Comparison of ENCODE assay signal across 16 cellular contexts in genomic region chr3:171825222-171825828, GRCh38. TPM values are rescaled to one million over a fixed set of nuclear protein-coding genes. Genes with fewer than 3 reads are reported as not detected.
A peak's percentile ranks its signal among the peaks of the same experiment; 100 is the strongest.
DNase-seq lines count a peak whose midpoint lies in the region; ATAC-seq, FAIRE-seq and TF ChIP-seq lines count a peak whose summit lies in the region.
"Had no signal": no experiment of that assay in that cellular context is flagged by ENCODE, and none has a peak within 500 bp of the region (broad histone marks: within the 10 kb centered on the region; RNA-seq: fewer than 3 reads in every experiment).

No MANE protein-coding gene starts in this region.

- H3K9me3 Mint-ChIP-seq in Calu3 (ENCODE audit: low read depth, unreplicated experiment) (peaks cover 3% of the 10 kb centered on the region), chondrocyte (ENCODE audit: low read depth) (no peaks in the 10 kb centered on the region)
- H3K9me3 Mint-ChIP-seq: stimulated activated naive CD8-positive, alpha-beta T cell treated with anti-CD3 and anti-CD28 coated beads, Interleukin-15, amount 100 ng/mL, for 72 hours had no signal

- H3K36me3 Mint-ChIP-seq in Calu3 (ENCODE audit: insufficient read depth, unreplicated experiment) = no peaks in the 10 kb centered on the region
- no peaks in the 10 kb centered on the region for H3K36me3 Mint-ChIP-seq in chondrocyte (ENCODE audit: low read depth)

- WGBS in adrenal gland, 4 donors = 71 to 75% (median 73%) methylated on average over 5 of the region's 5 CpGs

- H3K4me3 ChIP-seq in RWPE2 (ENCODE audit: severe bottlenecking) = no peak overlapping the region
- no peak overlapping the region for H3K4me3 ChIP-seq in fibroblast of the aortic adventitia (ENCODE audit: low read depth, low read length)
- H3K4me3 ChIP-seq in adrenal gland = no peak overlapping the region
- H3K4me3 ChIP-seq: cardiac muscle cell, SK-N-MC had no signal

- H3K9me3 ChIP-seq in RWPE2 (ENCODE audit: severe bottlenecking) = no peaks in the 10 kb centered on the region
- no peaks in the 10 kb centered on the region for H3K9me3 ChIP-seq in adrenal gland (replicated peaks in 1 of 3)

- no peaks in the 10 kb centered on the region for H3K27me3 ChIP-seq in RWPE2 (ENCODE audit: insufficient read depth, poor library complexity, severe bottlenecking)
- H3K27me3 ChIP-seq in adrenal gland = no peaks in the 10 kb centered on the region
- H3K27me3 ChIP-seq: cardiac muscle cell had no signal

- DNase-seq in Calu3 (no peak), RWPE2 (ENCODE audit: low spot score) (no peak), fibroblast of the aortic adventitia (ENCODE audit: low read depth) (peak; percentile 98), renal cortical epithelial cell (ENCODE audit: low read depth) (peak; percentile 81), ureter (ENCODE audit: low spot score) (no peak), chondrocyte (ENCODE audit: low spot score) (no peak), GM19239 (ENCODE audit: insufficient read length, low spot score) (no peak), adrenal gland (no peak)
- DNase-seq: DMS 273 treated with DMSO at 0.1 percent for 48 hours; H7; NCI-H2029 treated with DMSO at 0.1 percent for 48 hours; stimulated activated naive CD8-positive, alpha-beta T cell treated with anti-CD3 and anti-CD28 coated beads, Interleukin-15, amount 100 ng/mL, for 72 hours had no signal

- FAIRE-seq in GM19239 (lab: Jason Lieb, UNC) = no peak

- intact Hi-C loops in Calu3 (cut with micrococcal nuclease; ENCODE audit: unreplicated experiment) = no loop called here
- intact Hi-C loops in adrenal gland (cut with DNase I) = no loop called here

- TF ChIP-seq CTCF in Calu3 (IDR thresholded peaks at IDR 0.05; ENCODE audit: unreplicated experiment) = no peak
- no peak for TF ChIP-seq CTCF in RWPE2 (IDR thresholded peaks at IDR 0.05; ENCODE audit: poor library complexity, severe bottlenecking)
- no peak for TF ChIP-seq CTCF in fibroblast of the aortic adventitia (IDR thresholded peaks at IDR 0.05; ENCODE audit: insufficient read depth, low read length)
- no peak for TF ChIP-seq CTCF in chondrocyte (IDR thresholded peaks at IDR 0.05)
- TF ChIP-seq CTCF in adrenal gland (IDR thresholded peaks at IDR 0.05) = no peak

- no peak overlapping the region for H3K4me3 Mint-ChIP-seq in Calu3 (ENCODE audit: low read depth, unreplicated experiment)
- no peak overlapping the region for H3K4me3 Mint-ChIP-seq in chondrocyte (ENCODE audit: unreplicated experiment)
- H3K4me3 Mint-ChIP-seq: stimulated activated naive CD8-positive, alpha-beta T cell treated with anti-CD3 and anti-CD28 coated beads, Interleukin-15, amount 100 ng/mL, for 72 hours had no signal

- H3K27ac Mint-ChIP-seq in Calu3 (ENCODE audit: unreplicated experiment) (peak overlapping the region; percentile 28), chondrocyte (ENCODE audit: unreplicated experiment) (no peak overlapping the region)
- H3K27ac Mint-ChIP-seq: stimulated activated naive CD8-positive, alpha-beta T cell treated with anti-CD3 and anti-CD28 coated beads, Interleukin-15, amount 100 ng/mL, for 72 hours had no signal

- CTCF ChIA-PET in Calu3 (lab: Charles Lee) = interaction anchor here (0.6 to 1.3 kb wide), 6 partner anchors 9 to 1069 kb away, joined by 3 to 4 read pairs (median 3); no protein-coding TSS in a partner anchor

- TF ChIP-seq POLR2A in adrenal gland (IDR thresholded peaks at IDR 0.05) = no peak

- no peaks in the 10 kb centered on the region for H3K27me3 Mint-ChIP-seq in Calu3 (ENCODE audit: unreplicated experiment)
- H3K27me3 Mint-ChIP-seq in chondrocyte (ENCODE audit: low read depth) = no peaks in the 10 kb centered on the region

- H3K4me1 Mint-ChIP-seq in Calu3 (ENCODE audit: low read depth, unreplicated experiment) (peaks cover 59% of the 10 kb centered on the region), chondrocyte (ENCODE audit: low read depth) (peaks cover 18% of the 10 kb centered on the region)

- peak overlapping the region; percentile 18 for H3K27ac ChIP-seq in RWPE2 (ENCODE audit: poor library complexity, severe bottlenecking)
- peak overlapping the region in 2 of 5 donors; percentile 9 to 58 for H3K27ac ChIP-seq in adrenal gland
- H3K27ac ChIP-seq: cardiac muscle cell, SK-N-MC had no signal

- BruUV-seq in Calu3 (replicated peaks; lab: Mats Ljungman, UMichigan) = no TSS peak

- H3K36me3 ChIP-seq in RWPE2 (ENCODE audit: low read depth) = no peaks in the 10 kb centered on the region
- no peaks in the 10 kb centered on the region for H3K36me3 ChIP-seq in adrenal gland (replicated peaks in 1 of 2)
- H3K36me3 ChIP-seq: cardiac muscle cell had no signal

- H3K4me1 ChIP-seq in RWPE2 (ENCODE audit: insufficient read depth, poor library complexity, severe bottlenecking) = peaks cover 17% of the 10 kb centered on the region
- peaks cover 15 to 18% of the 10 kb centered on the region in 2 donors for H3K4me1 ChIP-seq in adrenal gland (replicated peaks in 1 of 2)

- peak; percentile 46; the same call in 2 of the 3 replicates for ATAC-seq in RWPE2 (ENCODE audit: low read depth)
- ATAC-seq: stimulated activated naive CD8-positive, alpha-beta T cell treated with anti-CD3 and anti-CD28 coated beads, Interleukin-15, amount 100 ng/mL, for 72 hours had no signal

RNA-seq across cellular contexts. Expression of gene PLD1, which starts 15.0 kb away (rescaled TPM):
- total RNA-seq in Calu3 (2022) (58.5 and 61.2 TPM in 2 replicates), fibroblast of the aortic adventitia (ENCODE audit: low replicate concordance) (10.1 and 23.1 TPM in 2 replicates), renal cortical epithelial cell (5.9 and 20.4 TPM in 2 replicates), ureter (43.7 TPM), chondrocyte (14.7 to 17.0 TPM (median 16.4 TPM) in 3 replicates), adrenal gland (100 to 1,000 TPM in 6 of 8 donors, 10 to 100 TPM in 2; 60.3 to 178 (median 126) TPM)
- 10 to 100 TPM; 25.7 to 79.8 (median 36.5) TPM for polyA plus RNA-seq in adrenal gland

RNA-seq across cellular contexts. Expression of gene TMEM212, which starts 17.8 kb away (rescaled TPM):
- total RNA-seq in Calu3 (2022) (not detected in 2 replicates), fibroblast of the aortic adventitia (ENCODE audit: low replicate concordance) (not detected in 2 replicates), renal cortical epithelial cell (not detected in 2 replicates), ureter (not detected), chondrocyte (not detected in 3 replicates), adrenal gland (not detected)
- not detected for polyA plus RNA-seq in adrenal gland
- total RNA-seq: activated CD8-positive, alpha-beta memory T cell treated with anti-CD3 and anti-CD28 coated beads for 36 hours; cardiac muscle cell; H7; kidney epithelial cell had no signal
- polyA plus RNA-seq: cardiac muscle cell had no signal

Comparison
In these comparisons a context has a peak if more than half of its experiments do, and no peak if none do; other contexts are left out.
1. DNase-seq: peak in fibroblast of the aortic adventitia (single experiment) and renal cortical epithelial cell (single experiment); none in Calu3 (single experiment), RWPE2 (single experiment), ureter (single experiment), chondrocyte (single experiment), GM19239 (single experiment) and adrenal gland (0 of 7).